In the genomic region with DNA sequence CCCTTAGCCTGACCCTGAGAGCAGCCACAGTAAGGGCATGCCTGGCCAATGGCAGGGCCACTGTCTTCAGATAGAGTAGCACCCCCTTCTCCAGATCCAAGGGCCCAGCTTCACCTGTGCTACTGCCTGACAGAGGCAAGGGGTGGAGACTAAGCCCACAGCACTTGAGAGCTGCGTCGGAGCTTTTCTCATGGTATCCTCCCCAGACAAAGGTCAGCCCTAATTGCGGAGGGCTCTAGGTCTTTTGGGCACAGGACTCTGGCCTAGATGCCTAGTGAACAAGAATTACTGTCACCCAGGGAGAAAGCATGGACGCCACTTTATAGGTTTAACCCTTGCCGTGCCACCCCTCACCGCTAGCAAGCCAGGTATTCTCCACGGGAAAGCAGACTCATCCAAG, we compare ENCODE assay signal across 17 cellular contexts.
"Had no signal": no experiment of that assay in that cellular context is flagged by ENCODE, and none has a peak within 500 bp of the region (broad histone marks: within the 10 kb centered on the region; RNA-seq: fewer than 3 reads in every experiment).

No MANE protein-coding gene starts in this region.

- H3K27ac ChIP-seq: RWPE1 had no signal

- H3K9me3 ChIP-seq: SK-N-SH had no signal

- H3K27ac Mint-ChIP-seq: IgD-negative memory B cell had no signal

- H3K9ac ChIP-seq: SK-N-SH had no signal

- H3K4me2 ChIP-seq: SK-N-SH had no signal

- H3K4me3 Mint-ChIP-seq: IgD-negative memory B cell had no signal

- DNase-seq: KBM-7, MM.1S, NCI-H1092 treated with DMSO at 0.1 percent for 48 hours, NCI-H1436, NCI-H187, NCI-H2029, NCI-H2081 treated with DMSO at 0.1 percent for 48 hours, NCI-H2171, NCI-H446, NCI-H510A, NCI-H524 treated with DMSO at 0.1 percent for 48 hours, NCI-H69, NCI-H774, SHP77, SK-N-SH had no signal

- H3K27me3 Mint-ChIP-seq: IgD-negative memory B cell had no signal

- H3K9me3 Mint-ChIP-seq: IgD-negative memory B cell had no signal
